ENCODE assay signal across 8 cellular contexts in the genomic region with DNA sequence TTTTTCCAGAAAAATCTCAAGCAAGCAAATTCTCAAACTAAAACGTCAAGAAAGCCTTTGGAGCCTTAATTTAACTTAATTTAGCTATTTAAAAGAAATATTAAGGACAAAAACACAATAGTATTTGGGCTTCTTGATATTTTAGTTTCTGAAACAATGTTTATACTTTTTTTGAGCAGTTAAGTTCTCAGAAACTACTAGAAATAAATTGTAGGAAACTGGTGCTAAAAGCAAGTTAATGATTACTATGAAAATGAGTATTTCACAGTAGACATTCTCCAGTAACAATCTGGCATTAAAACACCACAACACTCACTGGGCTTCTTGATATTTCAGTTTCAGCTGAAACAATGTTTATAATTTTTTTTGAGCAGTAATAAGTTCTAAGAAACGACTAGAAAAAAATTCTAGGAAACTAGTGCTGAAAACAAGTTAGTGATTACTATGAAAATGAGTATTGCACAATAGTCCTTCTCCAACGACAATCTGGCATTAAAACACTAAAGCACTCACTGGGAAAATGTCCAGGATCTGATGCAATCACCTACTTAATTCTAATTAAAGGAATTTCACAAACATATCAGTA. TPM values are rescaled to one million over a fixed set of nuclear protein-coding genes. Genes with fewer than 3 reads are reported as not detected.
DNase-seq lines count a peak whose midpoint lies in the region.

No MANE protein-coding gene starts in this region.

- H3K4me3 Mint-ChIP-seq in T-helper 2 cell treated with Interferon-gamma antibody and Interleukin-4, amounts not matched to agents 5 μg/mL and 100 μg/mL, for 36 hours, result peak overlapping the region; percentile 39

- DNase-seq in NOMO-1 treated with DMSO at 0.1 percent for 48 hours (lab: John Stamatoyannopoulos, UW; ENCODE audit: unreplicated experiment) (peak; percentile 15), NOMO-1 treated with dmso at 0.1 percent for 144 hours (lab: John Stamatoyannopoulos, UW; ENCODE audit: unreplicated experiment) (no peak), globus pallidus (ENCODE audit: low spot score) (peak; percentile 41), superior temporal gyrus (ENCODE audit: extremely low spot score) (peak; percentile 69), occipital lobe (lab: John Stamatoyannopoulos, UW) (no peak), NCI-H510A (lab: John Stamatoyannopoulos, UW) (no peak)
- DNase-seq in T-helper 2 cell treated with Interferon-gamma antibody and Interleukin-4, amounts not matched to agents 5 μg/mL and 100 μg/mL, for 36 hours (ENCODE audit: low spot score), result no peak
- DNase-seq in stimulated activated CD4-positive, alpha-beta T cell treated with anti-CD3 and anti-CD28 coated beads, Interleukin-2, amount 100 ng/mL, for 48 hours, result no peak

- no peaks in the 10 kb centered on the region for H3K9me3 Mint-ChIP-seq in T-helper 2 cell treated with Interferon-gamma antibody and Interleukin-4, amounts not matched to agents 5 μg/mL and 100 μg/mL, for 36 hours

- peaks cover 38% of the 10 kb centered on the region for H3K4me1 Mint-ChIP-seq in T-helper 2 cell treated with Interferon-gamma antibody and Interleukin-4, amounts not matched to agents 5 μg/mL and 100 μg/mL, for 36 hours (ENCODE audit: low read depth)

- H3K27ac Mint-ChIP-seq in T-helper 2 cell treated with Interferon-gamma antibody and Interleukin-4, amounts not matched to agents 5 μg/mL and 100 μg/mL, for 36 hours, result peak overlapping the region; percentile 24

- H3K36me3 Mint-ChIP-seq in T-helper 2 cell treated with Interferon-gamma antibody and Interleukin-4, amounts not matched to agents 5 μg/mL and 100 μg/mL, for 36 hours (ENCODE audit: low read depth), result peaks cover 22% of the 10 kb centered on the region

- no peaks in the 10 kb centered on the region for H3K27me3 Mint-ChIP-seq in T-helper 2 cell treated with Interferon-gamma antibody and Interleukin-4, amounts not matched to agents 5 μg/mL and 100 μg/mL, for 36 hours (ENCODE audit: low read depth)

RNA-seq across cellular contexts. Expression of gene TRAK2, which starts 45.1 kb away (rescaled TPM):
- 47.3 TPM for total RNA-seq in occipital lobe

RNA-seq across cellular contexts. Expression of gene STRADB, which starts 45.4 kb away (rescaled TPM):
- total RNA-seq in occipital lobe, result 106 TPM

RNA-seq across cellular contexts. Expression of gene FLACC1, which starts 49.0 kb away (rescaled TPM):
- 3.7 TPM for total RNA-seq in occipital lobe

Comparison
In these comparisons a context has a peak if more than half of its experiments do, and no peak if none do; other contexts are left out.
1. DNase-seq: peak in NOMO-1 treated with DMSO at 0.1 percent for 48 hours (single experiment), globus pallidus (single experiment) and superior temporal gyrus (single experiment); none in NOMO-1 treated with dmso at 0.1 percent for 144 hours (single experiment), T-helper 2 cell treated with Interferon-gamma antibody and Interleukin-4, amounts not matched to agents 5 μg/mL and 100 μg/mL, for 36 hours (single experiment), stimulated activated CD4-positive, alpha-beta T cell treated with anti-CD3 and anti-CD28 coated beads, Interleukin-2, amount 100 ng/mL, for 48 hours (0 of 2), occipital lobe (single experiment) and NCI-H510A (single experiment).